Comparison of ENCODE assay signal across 34 cellular contexts in genomic region chr4:140969296-140969695, GRCh38.
"Had no signal": no experiment of that assay in that cellular context is flagged by ENCODE, and none has a peak within 500 bp of the region (broad histone marks: within the 10 kb centered on the region; RNA-seq: fewer than 3 reads in every experiment).

No MANE protein-coding gene starts in this region.

- H3K9me3 ChIP-seq: ascending aorta, Peyer's patch had no signal

- DNase-seq: activated CD4-positive, alpha-beta memory T cell treated with anti-CD3 and anti-CD28 coated beads, Interleukin-2, amount 10 ng/mL, durations not matched to agents 7 days and 5 days; activated CD4-positive, alpha-beta T cell treated with anti-CD3 and anti-CD28 coated beads for 1 hour; activated CD4-positive, alpha-beta T cell treated with anti-CD3 and anti-CD28 coated beads for 48 hours; activated CD4-positive, CD25-positive, alpha-beta regulatory T cell; activated CD8-positive, alpha-beta memory T cell treated with anti-CD3 and anti-CD28 coated beads for 24 hours; activated CD8-positive, alpha-beta memory T cell treated with anti-CD3 and anti-CD28 coated beads, Interleukin-2, amount 10 ng/mL, durations not matched to agents 7 days and 5 days; activated CD8-positive, alpha-beta memory T cell treated with anti-CD3 and anti-CD28 coated beads, Interleukin-2, amount 50 U/mL, for 48 hours; activated effector memory CD4-positive, alpha-beta T cell treated with anti-CD3 and anti-CD28 coated beads, Interleukin-2, amount 50 U/mL, for 16 hours; activated naive CD4-positive, alpha-beta T cell; activated naive CD4-positive, alpha-beta T cell treated with anti-CD3 and anti-CD28 coated beads, Interleukin-2, amount 50 U/mL, for 16 hours; activated naive CD8-positive, alpha-beta T cell treated with anti-CD3 and anti-CD28 coated beads for 36 hours; activated T-cell treated with anti-CD3 and anti-CD28 coated beads, Interleukin-2, amount 50 U/mL, for 48 hours; amygdala; KG1; NCI-H1105; NCI-H1417 treated with DMSO at 0.1 percent for 48 hours; NCI-H187 treated with DMSO at 0.1 percent for 48 hours; NCI-H2081; NCI-H2171; NCI-H2227 treated with DMSO at 0.1 percent for 48 hours; NCI-H446; NCI-H510A treated with DMSO at 0.1 percent for 48 hours; NCI-H526 treated with DMSO at 0.1 percent for 48 hours; NCI-H774; Peyer's patch; RPMI8226; SHP77 treated with DMSO at 0.1 percent for 48 hours; T-helper 1 cell; T-helper 2 cell; T-helper 9 cell had no signal

- H3K36me3 ChIP-seq: ascending aorta, cardiac muscle cell, Peyer's patch had no signal

- H3K27ac ChIP-seq: ascending aorta, cardiac muscle cell, Peyer's patch, VCaP had no signal

- H3K4me1 ChIP-seq: Peyer's patch had no signal

- H3K4me3 ChIP-seq: ascending aorta, cardiac muscle cell, Peyer's patch had no signal

- H3K27me3 ChIP-seq: ascending aorta, cardiac muscle cell, Peyer's patch had no signal

- ATAC-seq: activated CD8-positive, alpha-beta memory T cell treated with anti-CD3 and anti-CD28 coated beads, Interleukin-2, amount 10 ng/mL, durations not matched to agents 7 days and 5 days; SK-N-SH treated with all-trans-retinoic acid at 6 μM for 48 hours had no signal
